In the genomic region with DNA sequence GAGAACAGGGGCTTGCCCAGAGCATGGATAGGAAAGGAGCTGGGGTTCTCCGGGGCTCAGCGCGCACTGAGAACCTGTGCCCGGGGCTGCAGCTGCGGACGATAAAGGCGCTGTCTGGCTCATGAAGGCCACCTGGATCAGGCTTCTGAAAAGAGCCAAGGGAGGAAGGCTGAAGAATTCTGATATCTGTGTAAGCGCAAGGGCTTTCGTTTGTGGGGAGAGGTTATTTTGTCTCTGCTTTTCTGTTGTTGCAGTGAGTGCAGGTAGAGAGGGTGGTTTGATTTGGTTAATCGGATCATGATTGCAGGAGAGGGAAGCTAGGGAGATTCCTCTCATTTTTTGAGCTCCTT, we compare ENCODE assay signal across 12 cellular contexts.
A peak's percentile ranks its signal among the peaks of the same experiment; 100 is the strongest.
DNase-seq lines count a peak whose midpoint lies in the region; ATAC-seq lines count a peak whose summit lies in the region.
"Had no signal": no experiment of that assay in that cellular context is flagged by ENCODE, and none has a peak within 500 bp of the region (broad histone marks: within the 10 kb centered on the region; RNA-seq: fewer than 3 reads in every experiment).

No MANE protein-coding gene starts in this region.

- no peak for DNase-seq in activated T-helper 2 cell treated with anti-CD3 and anti-CD28 coated beads, Interferon-gamma antibody, Interleukin-2, Interleukin-4, amounts not matched to agents 10 μg/mL and 5 μg/mL and 100 μg/mL, durations not matched to agents 14 hours and 24 hours and 36 hours (ENCODE audit: low spot score)
- peak; percentile 51 for DNase-seq in left lobe of liver (ENCODE audit: low spot score)
- no peak for DNase-seq in NCI-H226
- no peak for DNase-seq in NCI-H524 treated with DMSO at 0.1 percent for 48 hours (lab: John Stamatoyannopoulos, UW)
- no peak for DNase-seq in SKM-1 treated with dmso at 0.1 percent for 144 hours (lab: John Stamatoyannopoulos, UW; ENCODE audit: unreplicated experiment)
- DNase-seq: GF-D8 had no signal

- H3K36me3 ChIP-seq in ACC112 (ENCODE audit: insufficient read depth, low read length): no peaks in the 10 kb centered on the region
- H3K36me3 ChIP-seq: breast epithelium had no signal

- H3K79me2 ChIP-seq in ACC112 (ENCODE audit: control insufficient read depth, insufficient read depth, low read length, unreplicated experiment): no peaks in the 10 kb centered on the region

- peak overlapping the region; percentile 62 for H3K4me3 ChIP-seq in ACC112 (ENCODE audit: low read depth, low read length)

- no peak overlapping the region for H3K27ac ChIP-seq in ACC112 (ENCODE audit: low read depth, low read length)
- H3K27ac ChIP-seq: breast epithelium, RWPE1 had no signal

- peak; percentile 37 for ATAC-seq in GM19395 (IDR thresholded peaks at IDR 0.05; ENCODE audit: unreplicated experiment)
- ATAC-seq in left lobe of liver: peak; percentile 89
- no peak for ATAC-seq in HG03159 (IDR thresholded peaks at IDR 0.05; ENCODE audit: unreplicated experiment)

- H3K36me3 Mint-ChIP-seq in activated T-helper 2 cell treated with anti-CD3 and anti-CD28 coated beads, Interferon-gamma antibody, Interleukin-2, Interleukin-4, amounts not matched to agents 10 μg/mL and 5 μg/mL and 100 μg/mL, durations not matched to agents 14 hours and 24 hours and 36 hours (ENCODE audit: low read depth): no peaks in the 10 kb centered on the region
- H3K36me3 Mint-ChIP-seq: stimulated activated memory B cell treated with anti-CD40 and anti-IgM and Interleukin-4, amounts not matched to agents 10 μg/mL and 1 μg/mL and 100 μg/mL, for 72 hours had no signal

- H3K9me3 Mint-ChIP-seq in activated T-helper 2 cell treated with anti-CD3 and anti-CD28 coated beads, Interferon-gamma antibody, Interleukin-2, Interleukin-4, amounts not matched to agents 10 μg/mL and 5 μg/mL and 100 μg/mL, durations not matched to agents 14 hours and 24 hours and 36 hours: no peaks in the 10 kb centered on the region
- H3K9me3 Mint-ChIP-seq: stimulated activated memory B cell treated with anti-CD40 and anti-IgM and Interleukin-4, amounts not matched to agents 10 μg/mL and 1 μg/mL and 100 μg/mL, for 72 hours had no signal

- H3K4me3 Mint-ChIP-seq in activated T-helper 2 cell treated with anti-CD3 and anti-CD28 coated beads, Interferon-gamma antibody, Interleukin-2, Interleukin-4, amounts not matched to agents 10 μg/mL and 5 μg/mL and 100 μg/mL, durations not matched to agents 14 hours and 24 hours and 36 hours (ENCODE audit: low read depth): peak overlapping the region; percentile 76
- H3K4me3 Mint-ChIP-seq: stimulated activated memory B cell treated with anti-CD40 and anti-IgM and Interleukin-4, amounts not matched to agents 10 μg/mL and 1 μg/mL and 100 μg/mL, for 72 hours had no signal

- no peaks in the 10 kb centered on the region for H3K4me1 ChIP-seq in ACC112 (ENCODE audit: control insufficient read depth, insufficient read depth, low read length, unreplicated experiment)
- H3K4me1 ChIP-seq: breast epithelium had no signal

- H3K27me3 Mint-ChIP-seq in activated T-helper 2 cell treated with anti-CD3 and anti-CD28 coated beads, Interferon-gamma antibody, Interleukin-2, Interleukin-4, amounts not matched to agents 10 μg/mL and 5 μg/mL and 100 μg/mL, durations not matched to agents 14 hours and 24 hours and 36 hours (ENCODE audit: low read depth): peaks cover 25% of the 10 kb centered on the region
- H3K27me3 Mint-ChIP-seq: stimulated activated memory B cell treated with anti-CD40 and anti-IgM and Interleukin-4, amounts not matched to agents 10 μg/mL and 1 μg/mL and 100 μg/mL, for 72 hours had no signal

- H2AFZ ChIP-seq in ACC112 (ENCODE audit: low read length, unreplicated experiment): no peak overlapping the region

- intact Hi-C loops in activated T-helper 2 cell treated with anti-CD3 and anti-CD28 coated beads, Interferon-gamma antibody, Interleukin-2, Interleukin-4, amounts not matched to agents 10 μg/mL and 5 μg/mL and 100 μg/mL, durations not matched to agents 14 hours and 24 hours and 36 hours (cut with micrococcal nuclease): loop anchor here (5.0 kb wide), 1 partner anchor 256 kb away; a partner anchor contains a TSS

- peaks cover 10% of the 10 kb centered on the region for H3K4me1 Mint-ChIP-seq in activated T-helper 2 cell treated with anti-CD3 and anti-CD28 coated beads, Interferon-gamma antibody, Interleukin-2, Interleukin-4, amounts not matched to agents 10 μg/mL and 5 μg/mL and 100 μg/mL, durations not matched to agents 14 hours and 24 hours and 36 hours (ENCODE audit: low read depth)

- peaks cover 23% of the 10 kb centered on the region for H3K27me3 ChIP-seq in ACC112 (ENCODE audit: insufficient read depth, low read length)
- H3K27me3 ChIP-seq: breast epithelium had no signal

- no peak overlapping the region for H3K27ac Mint-ChIP-seq in activated T-helper 2 cell treated with anti-CD3 and anti-CD28 coated beads, Interferon-gamma antibody, Interleukin-2, Interleukin-4, amounts not matched to agents 10 μg/mL and 5 μg/mL and 100 μg/mL, durations not matched to agents 14 hours and 24 hours and 36 hours
- H3K27ac Mint-ChIP-seq: stimulated activated memory B cell treated with anti-CD40 and anti-IgM and Interleukin-4, amounts not matched to agents 10 μg/mL and 1 μg/mL and 100 μg/mL, for 72 hours had no signal
